8 cellular contexts compared by ENCODE assay signal in genomic region chr12:59113831-59114273, GRCh38.
A peak's percentile ranks its signal among the peaks of the same experiment; 100 is the strongest.
DNase-seq lines count a peak whose midpoint lies in the region; ATAC-seq and TF ChIP-seq lines count a peak whose summit lies in the region.

No MANE protein-coding gene starts in this region.

- no peaks in the 10 kb centered on the region for H3K9me3 Mint-ChIP-seq in activated naive CD8-positive, alpha-beta T cell treated with anti-CD3 and anti-CD28 coated beads, Interleukin-2, amount 50 U/mL, for 24 hours

- H3K27ac Mint-ChIP-seq in activated naive CD8-positive, alpha-beta T cell treated with anti-CD3 and anti-CD28 coated beads, Interleukin-2, amount 50 U/mL, for 24 hours, result no peak overlapping the region

- ATAC-seq in GM21619 (IDR thresholded peaks at IDR 0.05; ENCODE audit: unreplicated experiment) (peak; percentile 93), left ventricle myocardium superior (peak; percentile 73), sciatic nerve (peak; percentile 91)
- peak; percentile 54 for ATAC-seq in activated naive CD8-positive, alpha-beta T cell treated with anti-CD3 and anti-CD28 coated beads, Interleukin-2, amount 50 U/mL, for 24 hours

- no peaks in the 10 kb centered on the region for H3K36me3 Mint-ChIP-seq in activated naive CD8-positive, alpha-beta T cell treated with anti-CD3 and anti-CD28 coated beads, Interleukin-2, amount 50 U/mL, for 24 hours (ENCODE audit: low read depth)

- H3K27me3 Mint-ChIP-seq in activated naive CD8-positive, alpha-beta T cell treated with anti-CD3 and anti-CD28 coated beads, Interleukin-2, amount 50 U/mL, for 24 hours, result no peaks in the 10 kb centered on the region

- CTCF ChIA-PET in GM10248 (lab: Yijun Ruan, JAX), result interaction anchor here (0.9 to 8.2 kb wide), 13 partner anchors 12 to 194 kb away, joined by 3 to 54 read pairs (median 4); partner anchors contain the start of gene LRIG3

- peak; percentile 82 for TF ChIP-seq CTCF in GM10248 (IDR thresholded peaks at IDR 0.05; ENCODE audit: control extremely low read depth, extremely low read depth, low read depth, missing control alignments)

- DNase-seq in GM10248 (ENCODE audit: extremely low spot score) (peak; percentile 61), HT1080 (ENCODE audit: low read depth) (peak; percentile 57), NCI-H82 treated with DMSO at 0.1 percent for 48 hours (lab: John Stamatoyannopoulos, UW; ENCODE audit: unreplicated experiment) (peak; percentile 43), left ventricle myocardium superior (peak; percentile 55), sciatic nerve (ENCODE audit: low spot score) (peak; percentile 88), activated gamma-delta T cell treated with Interleukin-2 at 50 U/mL for 16 hours (no peak)
- DNase-seq in activated naive CD8-positive, alpha-beta T cell treated with anti-CD3 and anti-CD28 coated beads, Interleukin-2, amount 50 U/mL, for 24 hours, result peak; percentile 57

- POLR2A ChIA-PET in GM10248 (lab: Yijun Ruan, JAX), result no interaction called here

- no peaks in the 10 kb centered on the region for H3K4me1 Mint-ChIP-seq in activated naive CD8-positive, alpha-beta T cell treated with anti-CD3 and anti-CD28 coated beads, Interleukin-2, amount 50 U/mL, for 24 hours

- intact Hi-C loops in left ventricle myocardium superior (cut with micrococcal nuclease), result loop anchor here (5.0 kb wide), 1 partner anchor 38 kb away; no protein-coding TSS in a partner anchor
- intact Hi-C loops in sciatic nerve (cut with DNase I), result no loop called here

- no peak overlapping the region for H3K4me3 Mint-ChIP-seq in activated naive CD8-positive, alpha-beta T cell treated with anti-CD3 and anti-CD28 coated beads, Interleukin-2, amount 50 U/mL, for 24 hours
